In genomic region chr1:59999006-59999405, GRCh38 we compare ENCODE assay signal across 28 cellular contexts.
"Had no signal": no experiment of that assay in that cellular context is flagged by ENCODE, and none has a peak within 500 bp of the region (broad histone marks: within the 10 kb centered on the region; RNA-seq: fewer than 3 reads in every experiment).

No MANE protein-coding gene starts in this region.

- H3K4me3 Mint-ChIP-seq: activated CD4-positive, alpha-beta T cell treated with anti-CD3 and anti-CD28 coated beads, Interleukin-2, amount 10 ng/mL, durations not matched to agents 7 days and 5 days; activated CD8-positive, alpha-beta memory T cell treated with anti-CD3 and anti-CD28 coated beads, Interleukin-2, amount 10 ng/mL, durations not matched to agents 7 days and 5 days; activated CD8-positive, alpha-beta T cell treated with anti-CD3 and anti-CD28 coated beads for 36 hours; activated naive CD8-positive, alpha-beta T cell treated with anti-CD3 and anti-CD28 coated beads, Interleukin-2, amount 50 U/mL, for 24 hours; activated T-helper 1 cell treated with anti-CD3 and anti-CD28 coated beads, Interleukin-12 subunit alpha, Interleukin-12 subunit beta, Interleukin-2, Interleukin-4 antibody, amounts not matched to agents 30 ng/mL and 10 ng/mL and 1 ng/mL, durations not matched to agents 14 hours and 24 hours and 36 hours; central memory CD8-positive, alpha-beta T cell; endodermal cell; memory B cell; nephron had no signal

- H3K36me3 Mint-ChIP-seq: activated CD8-positive, alpha-beta memory T cell treated with anti-CD3 and anti-CD28 coated beads, Interleukin-2, amount 10 ng/mL, durations not matched to agents 7 days and 5 days; memory B cell had no signal

- DNase-seq: activated CD4-positive, alpha-beta T cell treated with anti-CD3 and anti-CD28 coated beads, Interleukin-2, amount 10 ng/mL, durations not matched to agents 7 days and 5 days; activated CD4-positive, CD25-positive, alpha-beta regulatory T cell treated with anti-CD3 and anti-CD28 coated beads, Interleukin-2, amount 50 U/mL, for 72 hours; activated CD8-positive, alpha-beta memory T cell treated with anti-CD3 and anti-CD28 coated beads, Interleukin-2, amount 10 ng/mL, durations not matched to agents 7 days and 5 days; activated CD8-positive, alpha-beta T cell treated with anti-CD3 and anti-CD28 coated beads for 36 hours; activated gamma-delta T cell; activated naive CD4-positive, alpha-beta T cell treated with anti-CD3 and anti-CD28 coated beads, Interleukin-2, amount 50 U/mL, for 16 hours; activated naive CD8-positive, alpha-beta T cell treated with anti-CD3 and anti-CD28 coated beads, Interleukin-2, amount 50 U/mL, for 24 hours; activated T-cell treated with anti-CD3 and anti-CD28 coated beads for 4 hours; anterior cingulate cortex; endodermal cell; esophagus squamous epithelium; foreskin fibroblast; heart right ventricle; left colon; stimulated activated CD4-positive, alpha-beta T cell treated with anti-CD3 and anti-CD28 coated beads, Interleukin-4, amount 100 ng/mL, for 1 hour; stimulated activated naive CD4-positive, alpha-beta T cell treated with Interleukin-2 at 50 U/mL for 16 hours; T-helper 1 cell; thyroid gland; upper lobe of right lung; WERI-Rb-1 had no signal

- H3K27ac Mint-ChIP-seq: activated CD4-positive, alpha-beta T cell treated with anti-CD3 and anti-CD28 coated beads, Interleukin-2, amount 10 ng/mL, durations not matched to agents 7 days and 5 days; activated CD8-positive, alpha-beta memory T cell treated with anti-CD3 and anti-CD28 coated beads, Interleukin-2, amount 10 ng/mL, durations not matched to agents 7 days and 5 days; activated CD8-positive, alpha-beta T cell treated with anti-CD3 and anti-CD28 coated beads for 36 hours; activated naive CD8-positive, alpha-beta T cell treated with anti-CD3 and anti-CD28 coated beads, Interleukin-2, amount 50 U/mL, for 24 hours; activated T-helper 1 cell treated with anti-CD3 and anti-CD28 coated beads, Interleukin-12 subunit alpha, Interleukin-12 subunit beta, Interleukin-2, Interleukin-4 antibody, amounts not matched to agents 30 ng/mL and 10 ng/mL and 1 ng/mL, durations not matched to agents 14 hours and 24 hours and 36 hours; endodermal cell; memory B cell had no signal

- H3K9me3 ChIP-seq: esophagus squamous epithelium, heart right ventricle, thyroid gland, upper lobe of right lung had no signal

- H3K9me3 Mint-ChIP-seq: activated CD4-positive, alpha-beta T cell treated with anti-CD3 and anti-CD28 coated beads, Interleukin-2, amount 10 ng/mL, durations not matched to agents 7 days and 5 days; activated CD8-positive, alpha-beta T cell treated with anti-CD3 and anti-CD28 coated beads for 36 hours; activated naive CD8-positive, alpha-beta T cell treated with anti-CD3 and anti-CD28 coated beads, Interleukin-2, amount 50 U/mL, for 24 hours; activated T-helper 1 cell treated with anti-CD3 and anti-CD28 coated beads, Interleukin-12 subunit alpha, Interleukin-12 subunit beta, Interleukin-2, Interleukin-4 antibody, amounts not matched to agents 30 ng/mL and 10 ng/mL and 1 ng/mL, durations not matched to agents 14 hours and 24 hours and 36 hours; central memory CD8-positive, alpha-beta T cell; endodermal cell; memory B cell; nephron had no signal

- H3K27ac ChIP-seq: coronary artery, esophagus squamous epithelium, heart right ventricle, parathyroid adenoma, thyroid gland, upper lobe of right lung, WERI-Rb-1 had no signal

- ATAC-seq: activated CD8-positive, alpha-beta memory T cell treated with anti-CD3 and anti-CD28 coated beads, Interleukin-2, amount 10 ng/mL, durations not matched to agents 7 days and 5 days; activated CD8-positive, alpha-beta T cell treated with anti-CD3 and anti-CD28 coated beads for 36 hours; activated naive CD8-positive, alpha-beta T cell treated with anti-CD3 and anti-CD28 coated beads, Interleukin-2, amount 50 U/mL, for 24 hours; heart right ventricle; left colon; sciatic nerve; upper lobe of right lung had no signal

- H3K4me1 Mint-ChIP-seq: activated CD4-positive, alpha-beta T cell treated with anti-CD3 and anti-CD28 coated beads, Interleukin-2, amount 10 ng/mL, durations not matched to agents 7 days and 5 days; activated CD8-positive, alpha-beta memory T cell treated with anti-CD3 and anti-CD28 coated beads, Interleukin-2, amount 10 ng/mL, durations not matched to agents 7 days and 5 days; activated naive CD8-positive, alpha-beta T cell treated with anti-CD3 and anti-CD28 coated beads, Interleukin-2, amount 50 U/mL, for 24 hours; central memory CD8-positive, alpha-beta T cell; memory B cell had no signal

- H3K27me3 ChIP-seq: esophagus squamous epithelium, thyroid gland, upper lobe of right lung had no signal

- H3K4me1 ChIP-seq: esophagus squamous epithelium, parathyroid adenoma, upper lobe of right lung had no signal

- H3K4me3 ChIP-seq: coronary artery, esophagus squamous epithelium, heart right ventricle, smooth muscle cell, thyroid gland, upper lobe of right lung had no signal

- H3K36me3 ChIP-seq: esophagus squamous epithelium, heart right ventricle, thyroid gland, upper lobe of right lung, WERI-Rb-1 had no signal
